ENCODE assay signal across 2 cellular contexts in genomic region chr2:145012214-145012670, GRCh38.
A peak's percentile ranks its signal among the peaks of the same experiment; 100 is the strongest.
TF ChIP-seq lines count a peak whose summit lies in the region.

No MANE protein-coding gene starts in this region.

TF ChIP-seq in GM23338, 12 proteins besides CTCF, POLR2A, EP300 and RAD21 (continued from another document):
- TF ChIP-seq EZH2 (IDR thresholded peaks at IDR 0.05; ENCODE audit: low read depth, unreplicated experiment), result no peak
- TF ChIP-seq ZNF462 (CRISPR knock-in tag; IDR thresholded peaks at IDR 0.05), result no peak
- TF ChIP-seq STAT1 (IDR thresholded peaks at IDR 0.05; ENCODE audit: unreplicated experiment), result no peak
- TF ChIP-seq REST (IDR thresholded peaks at IDR 0.05; ENCODE audit: unreplicated experiment), result no peak
- TF ChIP-seq, protein P1, sequence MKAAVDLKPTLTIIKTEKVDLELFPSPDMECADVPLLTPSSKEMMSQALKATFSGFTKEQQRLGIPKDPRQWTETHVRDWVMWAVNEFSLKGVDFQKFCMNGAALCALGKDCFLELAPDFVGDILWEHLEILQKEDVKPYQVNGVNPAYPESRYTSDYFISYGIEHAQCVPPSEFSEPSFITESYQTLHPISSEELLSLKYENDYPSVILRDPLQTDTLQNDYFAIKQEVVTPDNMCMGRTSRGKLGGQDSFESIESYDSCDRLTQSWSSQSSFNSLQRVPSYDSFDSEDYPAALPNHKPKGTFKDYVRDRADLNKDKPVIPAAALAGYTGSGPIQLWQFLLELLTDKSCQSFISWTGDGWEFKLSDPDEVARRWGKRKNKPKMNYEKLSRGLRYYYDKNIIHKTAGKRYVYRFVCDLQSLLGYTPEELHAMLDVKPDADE (IDR thresholded peaks at IDR 0.05), result no peak
- no peak for TF ChIP-seq NANOG (IDR thresholded peaks at IDR 0.05; ENCODE audit: borderline replicate concordance)
- TF ChIP-seq CREB1 (CRISPR knock-in tag; IDR thresholded peaks at IDR 0.05; ENCODE audit: low read depth), result no peak
TF ChIP-seq in GM23338: peak in this region for 0.

TF ChIP-seq in endothelial cell of umbilical vein, 7 proteins besides CTCF, POLR2A, EP300 and RAD21 (continued from another document):
- TF ChIP-seq, protein P2, sequence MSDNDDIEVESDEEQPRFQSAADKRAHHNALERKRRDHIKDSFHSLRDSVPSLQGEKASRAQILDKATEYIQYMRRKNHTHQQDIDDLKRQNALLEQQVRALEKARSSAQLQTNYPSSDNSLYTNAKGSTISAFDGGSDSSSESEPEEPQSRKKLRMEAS (IDR thresholded peaks at IDR 0.05; ENCODE audit: insufficient read depth, insufficient read length), result no peak
- TF ChIP-seq JUN (IDR thresholded peaks at IDR 0.05; ENCODE audit: borderline replicate concordance, insufficient read depth, insufficient read length, low read depth) (peak; percentile 62), POLR2AphosphoS5 (IDR thresholded peaks at IDR 0.05; ENCODE audit: insufficient read depth, low read depth, low read length) (peak; percentile 59), MYC (IDR thresholded peaks at IDR 0.05; ENCODE audit: low read depth, low read length) (no peak)
